1 cellular context compared by ENCODE assay signal in the genomic region with DNA sequence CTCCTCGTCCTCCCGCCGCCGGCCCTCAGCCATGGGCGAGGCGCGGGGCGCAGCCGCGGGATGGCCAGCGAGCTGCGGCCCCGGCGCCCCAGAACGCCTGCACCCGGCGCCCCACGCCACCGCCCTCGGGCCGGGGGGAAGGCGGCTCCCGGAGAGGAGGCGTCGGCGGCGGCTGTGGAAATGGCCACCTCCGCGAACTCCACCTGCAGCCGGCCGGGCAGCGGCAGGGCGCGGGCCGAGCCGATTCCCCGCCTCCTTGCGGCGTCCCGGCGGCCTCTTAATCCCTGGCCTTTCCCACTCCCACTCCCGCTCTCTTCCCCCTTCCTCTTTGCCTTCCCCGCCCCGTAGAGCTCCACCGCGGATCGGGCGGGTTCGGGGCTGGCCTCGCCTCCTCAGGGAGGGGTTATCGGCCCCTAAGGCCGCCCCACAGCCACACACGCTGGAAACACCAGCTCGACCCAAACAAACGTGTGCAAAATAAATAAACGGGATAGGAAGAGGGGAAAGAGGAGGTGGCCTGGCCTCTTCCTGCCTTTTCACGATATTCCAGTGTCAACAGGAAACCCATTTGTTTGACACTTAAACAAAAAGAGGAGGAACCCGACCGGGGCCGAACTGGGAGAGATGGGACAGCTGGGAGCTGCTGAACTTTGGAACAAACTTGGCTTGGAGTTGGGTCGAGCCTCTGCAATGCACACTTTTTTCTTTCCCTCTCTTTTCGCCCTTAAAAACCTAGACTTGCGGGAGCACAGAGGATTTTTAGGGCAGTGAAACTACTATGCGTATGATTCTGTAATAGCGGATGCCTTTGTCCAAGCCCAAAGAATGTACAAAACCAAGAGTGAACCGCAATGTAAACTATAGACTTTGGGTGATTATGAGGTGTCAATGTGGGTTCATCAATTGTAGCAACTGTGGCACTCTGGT.
TF ChIP-seq lines count a peak whose summit lies in the region.

Gene SH3D19 (minus strand): TSS at position 286 of the 927 bp plus-strand sequence. CDS start 253 bp downstream, at position 33.

TF ChIP-seq in HepG2, 621 proteins besides CTCF, POLR2A, EP300 and RAD21 (continued from another document):
- TF ChIP-seq ATF2 (CRISPR knock-in tag; IDR thresholded peaks at IDR 0.05) (peak; percentile 80; the same call in 1 of the 2 replicates), ESRRA (CRISPR knock-in tag; IDR thresholded peaks at IDR 0.05; ENCODE audit: low read depth) (peak; percentile 88), TBX2 (CRISPR knock-in tag; IDR thresholded peaks at IDR 0.05; ENCODE audit: borderline replicate concordance) (peak; percentile 97), ZNF547 (CRISPR knock-in tag; IDR thresholded peaks at IDR 0.05) (peak; percentile 30; the same call in 1 of the 2 replicates), ZNF780A (CRISPR knock-in tag; IDR thresholded peaks at IDR 0.05) (no peak), ZNF343 (CRISPR knock-in tag; IDR thresholded peaks at IDR 0.05) (no peak), MTF2 (CRISPR knock-in tag; IDR thresholded peaks at IDR 0.05; ENCODE audit: borderline replicate concordance) (no peak), FOXJ3 (CRISPR knock-in tag; IDR thresholded peaks at IDR 0.05; ENCODE audit: borderline replicate concordance) (peak; percentile 94; the same call in 1 of the 2 replicates), ZNF292 (CRISPR knock-in tag; IDR thresholded peaks at IDR 0.05; ENCODE audit: borderline replicate concordance, low read depth) (no peak; the same call in 1 of the 2 replicates), ZNF7 (CRISPR knock-in tag; IDR thresholded peaks at IDR 0.05) (no peak), ZNF563 (CRISPR knock-in tag; IDR thresholded peaks at IDR 0.05) (peak; percentile 21; the same call in 1 of the 2 replicates), ZNF761 (CRISPR knock-in tag; conservative IDR thresholded peaks at IDR 0.05) (no peak; the same call in 1 of the 2 replicates), PLRG1 (conservative IDR thresholded peaks at IDR 0.05) (no peak), PCBP2 (optimal IDR thresholded peaks at IDR 0.05; ENCODE audit: low read depth, low read length, poor library complexity, severe bottlenecking) (peak; percentile 70), MED1 (CRISPR knock-in tag; IDR thresholded peaks at IDR 0.05) (peak; percentile 99), ZNF891 (CRISPR knock-in tag; IDR thresholded peaks at IDR 0.05) (no peak), ZEB1 (IDR thresholded peaks at IDR 0.05; ENCODE audit: insufficient replicate concordance, low read depth) (peak; percentile 21), SALL1 (CRISPR knock-in tag; IDR thresholded peaks at IDR 0.05) (peak; percentile 94), ARNT2 (CRISPR knock-in tag; IDR thresholded peaks at IDR 0.05; ENCODE audit: low read depth) (peak; percentile 38; the same call in 1 of the 2 replicates), ZFX (CRISPR knock-in tag; IDR thresholded peaks at IDR 0.05; ENCODE audit: low read depth) (peak; percentile 78), KMT2A (CRISPR knock-in tag; IDR thresholded peaks at IDR 0.05) (peak; percentile 55; the same call in 1 of the 2 replicates), ZNF354B (CRISPR knock-in tag; IDR thresholded peaks at IDR 0.05) (no peak)
- TF ChIP-seq, protein P1, sequence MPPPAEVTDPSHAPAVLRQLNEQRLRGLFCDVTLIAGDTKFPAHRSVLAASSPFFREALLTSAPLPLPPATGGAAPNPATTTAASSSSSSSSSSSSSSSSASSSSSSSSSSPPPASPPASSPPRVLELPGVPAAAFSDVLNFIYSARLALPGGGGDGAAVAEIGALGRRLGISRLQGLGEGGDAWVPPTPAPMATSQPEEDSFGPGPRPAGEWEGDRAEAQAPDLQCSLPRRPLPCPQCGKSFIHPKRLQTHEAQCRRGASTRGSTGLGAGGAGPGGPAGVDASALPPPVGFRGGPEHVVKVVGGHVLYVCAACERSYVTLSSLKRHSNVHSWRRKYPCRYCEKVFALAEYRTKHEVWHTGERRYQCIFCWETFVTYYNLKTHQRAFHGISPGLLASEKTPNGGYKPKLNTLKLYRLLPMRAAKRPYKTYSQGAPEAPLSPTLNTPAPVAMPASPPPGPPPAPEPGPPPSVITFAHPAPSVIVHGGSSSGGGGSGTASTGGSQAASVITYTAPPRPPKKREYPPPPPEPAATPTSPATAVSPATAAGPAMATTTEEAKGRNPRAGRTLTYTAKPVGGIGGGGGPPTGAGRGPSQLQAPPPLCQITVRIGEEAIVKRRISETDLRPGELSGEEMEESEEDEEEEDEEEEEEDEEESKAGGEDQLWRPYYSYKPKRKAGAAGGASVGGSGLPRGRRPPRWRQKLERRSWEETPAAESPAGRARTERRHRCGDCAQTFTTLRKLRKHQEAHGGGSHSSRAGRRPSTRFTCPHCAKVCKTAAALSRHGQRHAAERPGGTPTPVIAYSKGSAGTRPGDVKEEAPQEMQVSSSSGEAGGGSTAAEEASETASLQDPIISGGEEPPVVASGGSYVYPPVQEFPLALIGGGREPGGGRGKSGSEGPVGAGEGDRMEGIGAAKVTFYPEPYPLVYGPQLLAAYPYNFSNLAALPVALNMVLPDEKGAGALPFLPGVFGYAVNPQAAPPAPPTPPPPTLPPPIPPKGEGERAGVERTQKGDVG (CRISPR knock-in tag; IDR thresholded peaks at IDR 0.05; ENCODE audit: borderline replicate concordance), result 0 out of 2 replicates have a peak, but pooled peaks have one; percentile 63
- TF ChIP-seq, protein P2, sequence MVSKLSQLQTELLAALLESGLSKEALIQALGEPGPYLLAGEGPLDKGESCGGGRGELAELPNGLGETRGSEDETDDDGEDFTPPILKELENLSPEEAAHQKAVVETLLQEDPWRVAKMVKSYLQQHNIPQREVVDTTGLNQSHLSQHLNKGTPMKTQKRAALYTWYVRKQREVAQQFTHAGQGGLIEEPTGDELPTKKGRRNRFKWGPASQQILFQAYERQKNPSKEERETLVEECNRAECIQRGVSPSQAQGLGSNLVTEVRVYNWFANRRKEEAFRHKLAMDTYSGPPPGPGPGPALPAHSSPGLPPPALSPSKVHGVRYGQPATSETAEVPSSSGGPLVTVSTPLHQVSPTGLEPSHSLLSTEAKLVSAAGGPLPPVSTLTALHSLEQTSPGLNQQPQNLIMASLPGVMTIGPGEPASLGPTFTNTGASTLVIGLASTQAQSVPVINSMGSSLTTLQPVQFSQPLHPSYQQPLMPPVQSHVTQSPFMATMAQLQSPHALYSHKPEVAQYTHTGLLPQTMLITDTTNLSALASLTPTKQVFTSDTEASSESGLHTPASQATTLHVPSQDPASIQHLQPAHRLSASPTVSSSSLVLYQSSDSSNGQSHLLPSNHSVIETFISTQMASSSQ (IDR thresholded peaks at IDR 0.05; ENCODE audit: low read depth), result peak; percentile 58; the same call in 1 of the 2 replicates
- TF ChIP-seq, protein P2 (CRISPR knock-in tag; IDR thresholded peaks at IDR 0.05; ENCODE audit: borderline replicate concordance), result peak; percentile 81; the same call in 1 of the 2 replicates
- TF ChIP-seq, protein P3, sequence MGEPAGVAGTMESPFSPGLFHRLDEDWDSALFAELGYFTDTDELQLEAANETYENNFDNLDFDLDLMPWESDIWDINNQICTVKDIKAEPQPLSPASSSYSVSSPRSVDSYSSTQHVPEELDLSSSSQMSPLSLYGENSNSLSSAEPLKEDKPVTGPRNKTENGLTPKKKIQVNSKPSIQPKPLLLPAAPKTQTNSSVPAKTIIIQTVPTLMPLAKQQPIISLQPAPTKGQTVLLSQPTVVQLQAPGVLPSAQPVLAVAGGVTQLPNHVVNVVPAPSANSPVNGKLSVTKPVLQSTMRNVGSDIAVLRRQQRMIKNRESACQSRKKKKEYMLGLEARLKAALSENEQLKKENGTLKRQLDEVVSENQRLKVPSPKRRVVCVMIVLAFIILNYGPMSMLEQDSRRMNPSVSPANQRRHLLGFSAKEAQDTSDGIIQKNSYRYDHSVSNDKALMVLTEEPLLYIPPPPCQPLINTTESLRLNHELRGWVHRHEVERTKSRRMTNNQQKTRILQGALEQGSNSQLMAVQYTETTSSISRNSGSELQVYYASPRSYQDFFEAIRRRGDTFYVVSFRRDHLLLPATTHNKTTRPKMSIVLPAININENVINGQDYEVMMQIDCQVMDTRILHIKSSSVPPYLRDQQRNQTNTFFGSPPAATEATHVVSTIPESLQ (CRISPR knock-in tag; conservative IDR thresholded peaks at IDR 0.05), result peak; percentile 87
